9 cellular contexts compared by ENCODE assay signal in the genomic region with DNA sequence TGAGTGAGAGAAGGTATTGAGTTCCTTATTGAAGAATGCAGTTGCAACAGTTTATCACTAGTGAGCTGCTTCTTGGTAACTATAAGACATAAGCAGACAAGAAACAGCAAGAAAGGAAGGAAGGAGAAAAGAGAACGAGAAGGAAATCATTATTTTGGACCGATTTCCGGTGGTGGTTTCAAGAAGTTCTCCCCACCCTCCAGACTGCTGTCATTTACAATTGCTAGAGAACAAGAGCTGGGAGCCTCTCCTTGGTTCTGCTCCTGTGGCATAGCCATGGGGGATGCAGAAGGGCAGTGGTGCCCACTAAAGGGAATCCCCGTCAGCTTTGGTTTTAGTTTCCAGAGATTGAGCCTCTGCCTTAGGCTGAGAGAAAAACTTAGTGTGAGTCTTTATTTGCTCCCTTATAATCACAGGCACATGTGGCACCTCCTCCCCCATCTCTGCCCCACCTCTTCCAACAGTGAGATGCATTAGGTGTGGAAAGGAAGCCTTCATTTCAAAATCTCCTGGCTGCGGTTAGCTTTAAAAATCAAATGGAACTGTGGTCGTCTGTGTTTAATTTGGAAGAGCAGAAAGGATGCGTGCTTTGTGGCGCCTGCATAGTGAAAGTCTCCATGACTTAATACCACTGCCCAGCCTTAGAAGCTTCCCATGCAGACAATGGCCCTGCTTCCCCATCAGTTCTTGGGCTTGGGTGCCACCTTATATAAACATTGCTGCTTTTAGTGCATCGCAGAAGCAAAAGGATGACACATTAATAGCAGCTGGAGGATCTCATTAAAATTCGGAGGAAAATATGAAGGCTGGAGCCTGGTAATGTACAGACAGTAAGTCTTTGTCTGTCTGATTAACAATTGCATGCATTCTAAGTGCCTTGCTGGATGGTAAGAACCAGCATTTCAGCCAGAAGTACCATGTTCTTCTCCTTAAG. TPM values are rescaled to one million over a fixed set of nuclear protein-coding genes. Genes with fewer than 3 reads are reported as not detected.
DNase-seq lines count a peak whose midpoint lies in the region; ATAC-seq and TF ChIP-seq lines count a peak whose summit lies in the region.
"Had no signal": no experiment of that assay in that cellular context is flagged by ENCODE, and none has a peak within 500 bp of the region (broad histone marks: within the 10 kb centered on the region; RNA-seq: fewer than 3 reads in every experiment).

No MANE protein-coding gene starts in this region.

- H3K4me1 Mint-ChIP-seq in activated T-cell treated with anti-CD3 and anti-CD28 coated beads, Interleukin-2, amount 50 U/mL, for 24 hours (ENCODE audit: low read depth), result peaks cover 74% of the 10 kb centered on the region
- peaks cover 78% of the 10 kb centered on the region for H3K4me1 Mint-ChIP-seq in brain

- intact Hi-C loops in uterus (cut with DNase I; ENCODE audit: low total_unique reads), result no loop called here

- no peaks in the 10 kb centered on the region for H3K27me3 Mint-ChIP-seq in activated T-cell treated with anti-CD3 and anti-CD28 coated beads, Interleukin-2, amount 50 U/mL, for 24 hours
- peaks cover 3% of the 10 kb centered on the region for H3K27me3 Mint-ChIP-seq in brain

- H3F3A ChIP-seq in MM.1S (ENCODE audit: insufficient read depth, low read length), result no peaks in the 10 kb centered on the region

- H3K36me3 Mint-ChIP-seq in activated T-cell treated with anti-CD3 and anti-CD28 coated beads, Interleukin-2, amount 50 U/mL, for 24 hours (ENCODE audit: low read depth), result peaks cover 7% of the 10 kb centered on the region
- peaks cover 5% of the 10 kb centered on the region for H3K36me3 Mint-ChIP-seq in brain

- H3K9ac ChIP-seq in MM.1S (ENCODE audit: low read length), result no peak overlapping the region

- H4K20me1 ChIP-seq in MM.1S (ENCODE audit: insufficient read depth, low read length), result no peaks in the 10 kb centered on the region

- no peaks in the 10 kb centered on the region for H3K9me3 ChIP-seq in uterus
- H3K9me3 ChIP-seq in MM.1S (replicated peaks; ENCODE audit: insufficient read depth, low read length), result no peaks in the 10 kb centered on the region

- H3K27me3 ChIP-seq in uterus (no peaks in the 10 kb centered on the region), MM.1S (replicated peaks; ENCODE audit: insufficient read depth, low read length) (no peaks in the 10 kb centered on the region)

- peak overlapping the region; percentile 6 to 16 for H3K27ac ChIP-seq in uterus
- no peak overlapping the region for H3K27ac ChIP-seq in MM.1S (ENCODE audit: low read length)
- H3K27ac ChIP-seq: epithelial cell of prostate had no signal

- peak overlapping the region; percentile 13 for H3K27ac Mint-ChIP-seq in activated T-cell treated with anti-CD3 and anti-CD28 coated beads, Interleukin-2, amount 50 U/mL, for 24 hours
- H3K27ac Mint-ChIP-seq in brain, result peak overlapping the region in 4 of 5 experiments; percentile 3 to 93 (median 45)

- no peak overlapping the region for H2AFZ ChIP-seq in MM.1S (ENCODE audit: low read length)

- H3K9me3 Mint-ChIP-seq in activated T-cell treated with anti-CD3 and anti-CD28 coated beads, Interleukin-2, amount 50 U/mL, for 24 hours, result no peaks in the 10 kb centered on the region
- peaks cover 0 to 3% (median 0%) of the 10 kb centered on the region in 5 experiments for H3K9me3 Mint-ChIP-seq in brain

- no peak for TF ChIP-seq CTCF in brain (conservative IDR thresholded peaks at IDR 0.05)
- TF ChIP-seq CTCF in uterus (IDR thresholded peaks at IDR 0.05), result no peak
- TF ChIP-seq CTCF in MM.1S (IDR thresholded peaks at IDR 0.05; ENCODE audit: low read length), result no peak

- no peaks in the 10 kb centered on the region for H3K9me2 ChIP-seq in MM.1S (replicated peaks; ENCODE audit: insufficient read depth, low read length)

- H3K4me3 ChIP-seq in uterus (no peak overlapping the region), MM.1S (ENCODE audit: low read length) (no peak overlapping the region)

- no peak for TF ChIP-seq POLR2A in uterus (IDR thresholded peaks at IDR 0.05)

- no peak for DNase-seq in activated T-cell treated with anti-CD3 and anti-CD28 coated beads, Interleukin-2, amount 50 U/mL, for 24 hours
- DNase-seq in activated T-cell treated with anti-CD3 and anti-CD28 coated beads for 4 hours (no peak), uterus (no peak), CD1c-positive myeloid dendritic cell (ENCODE audit: extremely low spot score) (no peak), MM.1S (no peak)

- H3K79me2 ChIP-seq in MM.1S (ENCODE audit: low read length), result peaks cover 28% of the 10 kb centered on the region

- peaks cover 9 to 11% of the 10 kb centered on the region in 2 donors for H3K4me1 ChIP-seq in uterus
- no peaks in the 10 kb centered on the region for H3K4me1 ChIP-seq in MM.1S (ENCODE audit: low read length)

- ATAC-seq in HG03354 (IDR thresholded peaks at IDR 0.05; ENCODE audit: poor library complexity, severe bottlenecking, unreplicated experiment) (peak; percentile 20), HG03108 (IDR thresholded peaks at IDR 0.05; ENCODE audit: unreplicated experiment) (no peak)

- H3K4me3 Mint-ChIP-seq in activated T-cell treated with anti-CD3 and anti-CD28 coated beads, Interleukin-2, amount 50 U/mL, for 24 hours, result no peak overlapping the region
- H3K4me3 Mint-ChIP-seq in brain, result peak overlapping the region in 1 of 5 experiments; percentile 10

- H3K36me3 ChIP-seq in uterus (no peaks in the 10 kb centered on the region), MM.1S (replicated peaks; ENCODE audit: insufficient read depth, low read length) (no peaks in the 10 kb centered on the region)

- H3K4me2 ChIP-seq in MM.1S (ENCODE audit: low read depth, low read length), result no peak overlapping the region

RNA-seq across cellular contexts. Expression of a gene that starts 25.0 kb away (rescaled TPM):
- 2.8 TPM for polyA plus RNA-seq in brain (ENCODE audit: insufficient read depth, low read depth, low replicate concordance)
- 10 to 100 TPM; 29.1 to 55.6 (median 36.2) TPM for total RNA-seq in uterus
